ENCODE assay signal across 8 cellular contexts in genomic region chr1:245807306-245807705, GRCh38.
DNase-seq lines count a peak whose midpoint lies in the region; ATAC-seq and TF ChIP-seq lines count a peak whose summit lies in the region.

No MANE protein-coding gene starts in this region.

- peak; percentile 89 for ATAC-seq in GM21723 (IDR thresholded peaks at IDR 0.05; ENCODE audit: unreplicated experiment)

- no peak for TF ChIP-seq CTCF in GM13976 (IDR thresholded peaks at IDR 0.05; ENCODE audit: borderline replicate concordance, control extremely low read depth, extremely low read depth, insufficient read depth, missing control alignments)

- DNase-seq in GM13976 (ENCODE audit: low spot score), result peak; percentile 78
- peak; percentile 75 for DNase-seq in M059J (ENCODE audit: low read depth)
- peak; percentile 20 for DNase-seq in left kidney (ENCODE audit: low read depth, low spot score)
- DNase-seq in putamen (ENCODE audit: low spot score), result no peak
- no peak for DNase-seq in activated T-cell treated with anti-CD3 and anti-CD28 coated beads, Interleukin-2, amount 50 U/mL, for 1 hour
- no peak for DNase-seq in activated CD4-positive, alpha-beta T cell treated with anti-CD3 and anti-CD28 coated beads for 1 hour
- DNase-seq in cortex of kidney (lab: John Stamatoyannopoulos, UW), result no peak

- in situ Hi-C loops in GM13976 (cut with MboI; ENCODE audit: low sequenced_read_pairs, unreplicated experiment), result no loop called here

Comparison
In these comparisons a context has a peak if more than half of its experiments do, and no peak if none do; other contexts are left out.
1. DNase-seq: peak in GM13976 (single experiment), M059J (single experiment) and left kidney (single experiment); none in putamen (single experiment), activated T-cell treated with anti-CD3 and anti-CD28 coated beads, Interleukin-2, amount 50 U/mL, for 1 hour (single experiment), activated CD4-positive, alpha-beta T cell treated with anti-CD3 and anti-CD28 coated beads for 1 hour (single experiment) and cortex of kidney (single experiment).